8 cellular contexts compared by ENCODE assay signal in the genomic region with DNA sequence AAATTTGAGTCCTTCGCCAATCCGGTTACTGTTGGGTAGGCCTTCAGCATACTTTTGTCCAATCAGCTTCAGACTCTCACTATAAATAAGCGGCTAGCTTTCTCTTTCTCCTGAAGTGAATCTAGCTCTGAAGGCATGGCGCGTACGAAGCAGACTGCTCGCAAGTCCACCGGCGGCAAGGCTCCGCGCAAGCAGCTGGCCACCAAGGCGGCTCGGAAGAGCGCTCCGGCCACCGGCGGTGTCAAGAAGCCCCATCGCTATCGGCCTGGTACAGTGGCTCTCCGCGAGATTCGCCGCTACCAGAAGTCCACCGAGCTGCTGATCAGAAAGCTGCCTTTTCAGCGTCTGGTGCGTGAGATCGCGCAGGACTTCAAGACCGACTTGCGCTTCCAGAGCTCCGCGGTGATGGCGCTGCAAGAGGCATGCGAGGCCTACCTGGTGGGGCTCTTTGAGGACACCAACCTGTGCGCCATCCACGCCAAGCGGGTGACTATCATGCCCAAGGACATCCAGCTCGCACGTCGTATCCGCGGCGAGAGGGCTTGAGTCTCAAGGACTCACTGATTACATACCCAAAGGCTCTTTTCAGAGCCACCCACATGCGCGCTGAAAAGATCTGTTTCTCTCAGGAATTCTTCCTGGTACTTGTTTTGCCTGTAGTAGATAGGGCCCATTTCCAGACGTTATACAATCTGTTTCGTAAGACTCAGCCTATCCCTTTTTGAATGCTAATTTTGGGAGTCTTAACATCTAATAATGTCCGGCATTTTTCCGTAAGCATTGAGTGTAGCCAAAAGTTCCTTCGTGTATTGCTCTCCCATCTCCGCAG.
DNase-seq lines count a peak whose midpoint lies in the region; ATAC-seq and TF ChIP-seq lines count a peak whose summit lies in the region.

No MANE protein-coding gene starts in this region.

- peak overlapping the region; percentile 42 for H3K27ac ChIP-seq in angular gyrus (ENCODE audit: low read depth, low read length)

- H3K27me3 Mint-ChIP-seq in progenitor cell of endocrine pancreas = no peaks in the 10 kb centered on the region

- DNase-seq in NCI-H1105 (lab: John Stamatoyannopoulos, UW) (peak; percentile 95), SW 1271 (lab: John Stamatoyannopoulos, UW) (peak; percentile 89 to 99), left ventricle myocardium superior (peak; percentile 71), progenitor cell of endocrine pancreas (ENCODE audit: low spot score, unreplicated experiment) (no peak)

- peaks cover 43% of the 10 kb centered on the region for H3K4me1 Mint-ChIP-seq in progenitor cell of endocrine pancreas (ENCODE audit: low read depth)

- no peaks in the 10 kb centered on the region for H3K9me3 Mint-ChIP-seq in progenitor cell of endocrine pancreas (ENCODE audit: low read depth)

- no peaks in the 10 kb centered on the region for H3K36me3 Mint-ChIP-seq in progenitor cell of endocrine pancreas (ENCODE audit: insufficient read depth)

- intact Hi-C loops in left ventricle myocardium superior (cut with micrococcal nuclease) = no loop called here

- peak overlapping the region; percentile 79 for H3K4me3 ChIP-seq in GM08714 (ENCODE audit: low read length)

- ATAC-seq in HG02610 (IDR thresholded peaks at IDR 0.05; ENCODE audit: unreplicated experiment) (peak; percentile 35), left ventricle myocardium superior (peak; percentile 83), GM18858 (IDR thresholded peaks at IDR 0.05; ENCODE audit: unreplicated experiment) (no peak)

- H3K4me3 Mint-ChIP-seq in progenitor cell of endocrine pancreas (ENCODE audit: low read depth) = peak overlapping the region; percentile 94

- no peak for TF ChIP-seq CTCF in progenitor cell of endocrine pancreas (IDR thresholded peaks at IDR 0.05; ENCODE audit: unreplicated experiment)

- H3K27ac Mint-ChIP-seq in progenitor cell of endocrine pancreas = peak overlapping the region; percentile 98
